ENCODE assay signal across 25 cellular contexts in genomic region chr5:133918731-133919130, GRCh38.
"Had no signal": no experiment of that assay in that cellular context is flagged by ENCODE, and none has a peak within 500 bp of the region (broad histone marks: within the 10 kb centered on the region; RNA-seq: fewer than 3 reads in every experiment).

No MANE protein-coding gene starts in this region.

- H3K4me3 Mint-ChIP-seq: endodermal cell, nephron, type B pancreatic cell had no signal

- H3K27me3 ChIP-seq: colonic mucosa, hepatocyte, spleen, thyroid gland, uterus had no signal

- ATAC-seq: foreskin keratinocyte, left cardiac atrium, sciatic nerve had no signal

- H2AFZ ChIP-seq: hepatocyte had no signal

- H3K79me2 ChIP-seq: hepatocyte had no signal

- FAIRE-seq: endothelial cell of umbilical vein, kidney had no signal

- H3K4me3 ChIP-seq: colonic mucosa, hepatocyte, lung, spleen, suprapubic skin, thyroid gland, uterus had no signal

- H3K36me3 ChIP-seq: colonic mucosa, spleen, suprapubic skin, thyroid gland, uterus had no signal

- H3K9me3 ChIP-seq: colonic mucosa, spleen, suprapubic skin, thyroid gland, uterus had no signal

- DNase-seq: colonic mucosa; effector CD4-positive, alpha-beta T cell; endodermal cell; erythroblast; foreskin keratinocyte; head of caudate nucleus; kidney; left cardiac atrium; left ventricle myocardium superior; mesenchymal stem cell; naive B cell; spleen; stimulated activated CD4-positive, alpha-beta T cell treated with anti-CD3 and anti-CD28 coated beads, Interleukin-15, amount 100 ng/mL, for 24 hours; stimulated activated CD4-positive, alpha-beta T cell treated with anti-CD3 and anti-CD28 coated beads, Interleukin-1b, Interleukin-23, amount 100 ng/mL, for 48 hours; stimulated activated CD4-positive, alpha-beta T cell treated with anti-CD3 and anti-CD28 coated beads, Interleukin-4, amount 100 ng/mL, for 24 hours; stimulated activated naive CD4-positive, alpha-beta T cell; thyroid gland; uterus had no signal

- H3K27ac ChIP-seq: colonic mucosa, foreskin keratinocyte, hepatocyte, spleen, suprapubic skin, thyroid gland, uterus had no signal

- H3K4me1 ChIP-seq: colonic mucosa, foreskin keratinocyte, suprapubic skin, thyroid gland, uterus had no signal

- H3K27me3 Mint-ChIP-seq: naive B cell had no signal

- H3K9me3 Mint-ChIP-seq: endodermal cell, naive B cell, nephron, type B pancreatic cell had no signal

- H3K36me3 Mint-ChIP-seq: naive B cell, type B pancreatic cell had no signal

- H3K4me2 ChIP-seq: hepatocyte had no signal

- H3K27ac Mint-ChIP-seq: endodermal cell, nephron had no signal
